Comparison of ENCODE assay signal across 8 cellular contexts in the genomic region with DNA sequence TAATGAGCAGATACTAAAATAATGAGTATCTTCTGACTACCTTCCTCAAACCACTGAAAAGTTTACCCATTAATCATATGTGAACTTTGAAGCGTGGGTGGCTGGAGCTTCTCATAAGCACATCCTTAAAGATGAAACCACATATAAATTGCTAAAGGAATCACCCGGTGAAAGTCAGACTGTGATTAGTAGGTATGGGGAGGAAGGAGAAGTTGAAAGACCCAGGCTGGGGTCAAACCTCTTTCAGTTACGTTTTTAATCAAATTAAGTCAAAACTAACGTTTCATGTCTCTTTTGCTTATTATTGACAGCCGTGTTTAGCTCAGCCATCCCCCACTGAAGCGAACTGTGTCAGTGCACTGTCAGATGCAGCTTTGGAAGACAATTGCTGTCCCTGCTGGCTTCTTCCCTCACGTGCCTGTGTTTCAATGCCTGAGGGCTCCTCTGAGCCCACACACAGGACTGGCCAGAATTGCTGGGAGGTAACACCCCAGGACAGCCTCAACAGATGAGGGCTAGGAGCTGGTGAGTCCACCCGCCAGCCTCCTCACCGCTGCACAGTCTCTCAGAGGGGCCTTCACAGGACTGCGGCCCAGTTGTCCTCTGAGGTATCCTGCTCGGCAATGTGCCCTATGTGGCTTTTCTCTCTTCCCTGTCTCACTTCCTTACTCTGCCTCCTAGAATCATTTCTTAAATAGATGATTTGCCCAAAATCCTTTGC. TPM values are rescaled to one million over a fixed set of nuclear protein-coding genes. Genes with fewer than 3 reads are reported as not detected.
DNase-seq lines count a peak whose midpoint lies in the region; ATAC-seq and TF ChIP-seq lines count a peak whose summit lies in the region.

No MANE protein-coding gene starts in this region.

- H3K9me3 ChIP-seq in breast epithelium = no peaks in the 10 kb centered on the region

- no peak for TF ChIP-seq POLR2A in breast epithelium (IDR thresholded peaks at IDR 0.05)

- no peaks in the 10 kb centered on the region for H3K36me3 ChIP-seq in breast epithelium

- TF ChIP-seq CTCF in breast epithelium (IDR thresholded peaks at IDR 0.05) = no peak

- no peaks in the 10 kb centered on the region for H3K27me3 ChIP-seq in breast epithelium

- ATAC-seq in HG02943 (IDR thresholded peaks at IDR 0.05; ENCODE audit: low read depth, unreplicated experiment) = peak; percentile 80

- peaks cover 0 to 10% of the 10 kb centered on the region in 2 donors for H3K4me1 ChIP-seq in breast epithelium

- no peak overlapping the region for H3K4me3 ChIP-seq in breast epithelium

- intact Hi-C loops in breast epithelium (cut with DNase I; ENCODE audit: low total_unique reads) = no loop called here
- intact Hi-C loops in head of caudate nucleus (cut with DNase I) = no loop called here

- H3K27ac ChIP-seq in breast epithelium = peak overlapping the region; percentile 56 to 83

- peak; percentile 72 for DNase-seq in activated naive CD4-positive, alpha-beta T cell treated with Interleukin-2 at 50 U/mL for 16 hours
- no peak for DNase-seq in activated naive CD4-positive, alpha-beta T cell (lab: John Stamatoyannopoulos, UW)
- peak; percentile 17 for DNase-seq in RPMI7951 (ENCODE audit: low read depth)
- DNase-seq in breast epithelium (ENCODE audit: low spot score in 2 of 2) = no peak
- DNase-seq in stimulated activated CD4-positive, alpha-beta T cell treated with anti-CD3 and anti-CD28 coated beads, Interleukin-12 subunit alpha, Interleukin-12 subunit beta, amount 100 ng/mL, for 48 hours (ENCODE audit: low read depth in 2 of 3, low spot score in 1 of 3) = peak; percentile 59 to 65 (median 61)
- DNase-seq in LoVo (ENCODE audit: low spot score) = no peak
- no peak for DNase-seq in head of caudate nucleus

RNA-seq across cellular contexts. Expression of a gene that starts 29.3 kb away (rescaled TPM):
- 2.4 and 3.2 TPM in 2 replicates for total RNA-seq in RPMI7951 (2014; rRNA removed; shearing (Covaris generic))
- total RNA-seq in breast epithelium = 10 to 100 TPM; 56.9 to 96.2 (median 83.2) TPM

Comparison
In these comparisons a context has a peak if more than half of its experiments do, and no peak if none do; other contexts are left out.
1. DNase-seq: peak in activated naive CD4-positive, alpha-beta T cell treated with Interleukin-2 at 50 U/mL for 16 hours (single experiment), RPMI7951 (single experiment) and stimulated activated CD4-positive, alpha-beta T cell treated with anti-CD3 and anti-CD28 coated beads, Interleukin-12 subunit alpha, Interleukin-12 subunit beta, amount 100 ng/mL, for 48 hours (3 of 3); none in activated naive CD4-positive, alpha-beta T cell (0 of 4), breast epithelium (0 of 2), LoVo (single experiment) and head of caudate nucleus (0 of 42).
2. RNA of a gene that starts 29.3 kb away (total RNA-seq): 56.9 to 96.2 TPM in breast epithelium; 2.4 to 3.2 TPM in RPMI7951; every median in the first group is over 10 times any median in the second.